In genomic region chr7:101743241-101743994, GRCh38 we compare ENCODE assay signal across 8 cellular contexts.
DNase-seq lines count a peak whose midpoint lies in the region; ATAC-seq and TF ChIP-seq lines count a peak whose summit lies in the region.

No MANE protein-coding gene starts in this region.

- H3K36me3 ChIP-seq in BE2C: no peaks in the 10 kb centered on the region
- no peaks in the 10 kb centered on the region for H3K36me3 ChIP-seq in neuronal stem cell (replicated peaks in 1 of 2; ENCODE audit: control insufficient read depth in 2 of 2, insufficient read depth in 2 of 2, low read length in 2 of 2)
- H3K36me3 ChIP-seq in testis (ENCODE audit: low read depth, missing control alignments): no peaks in the 10 kb centered on the region

- H3K18ac ChIP-seq in neuronal stem cell (ENCODE audit: low read length): peak overlapping the region; percentile 89

- peak overlapping the region; percentile 76 for H3K4me3 Mint-ChIP-seq in activated T-cell treated with anti-CD3 and anti-CD28 coated beads, Interleukin-2, amount 50 U/mL, for 24 hours

- peak overlapping the region; percentile 51 for H3K14ac ChIP-seq in neuronal stem cell (ENCODE audit: low read length)

- H3K79me1 ChIP-seq in neuronal stem cell (ENCODE audit: low read depth, low read length): no peaks in the 10 kb centered on the region

- H4K8ac ChIP-seq in neuronal stem cell (ENCODE audit: low read depth, low read length): peak overlapping the region; percentile 32

- TF ChIP-seq CTCF in BE2C (IDR thresholded peaks at IDR 0.05; ENCODE audit: low read depth, low read length) (peak; percentile 52), testis (IDR thresholded peaks at IDR 0.05) (peak in 2 of 3 experiments; percentile 5 to 63)

- DNase-seq in BE2C (peak; percentile 74), HK-2 (ENCODE audit: unreplicated experiment) (peak; percentile 44), OCI-M1 (lab: John Stamatoyannopoulos, UW) (peak; percentile 71), fibroblast of peridontal ligament (ENCODE audit: extremely low read depth) (peak; percentile 51), neuronal stem cell (ENCODE audit: low spot score) (peak; percentile 59), testis (peak; percentile 46)
- peak; percentile 74 for DNase-seq in activated T-cell treated with anti-CD3 and anti-CD28 coated beads, Interleukin-2, amount 50 U/mL, for 24 hours

- peak overlapping the region; percentile 100 for H2AFZ ChIP-seq in neuronal stem cell (ENCODE audit: low read length)

- peaks cover 3% of the 10 kb centered on the region; the same call in 1 of the 2 replicates for H3K27me3 ChIP-seq in BE2C
- peaks cover 0 to 25% (median 2%) of the 10 kb centered on the region in 3 experiments for H3K27me3 ChIP-seq in neuronal stem cell (ENCODE audit: control insufficient read depth in 3 of 3, insufficient read depth in 3 of 3, low read depth in 1 of 3, low read length in 3 of 3)
- H3K27me3 ChIP-seq in testis: no peaks in the 10 kb centered on the region

- H2BK12ac ChIP-seq in neuronal stem cell (ENCODE audit: low read length): peak overlapping the region; percentile 90

- peak overlapping the region; percentile 98 for H2BK120ac ChIP-seq in neuronal stem cell (ENCODE audit: low read depth, low read length)

- H3K9ac ChIP-seq in neuronal stem cell (ENCODE audit: low read depth, low read length, poor library complexity): no peak overlapping the region

- H3K27ac ChIP-seq in neuronal stem cell (replicated peaks; ENCODE audit: low read length): no peak overlapping the region
- H3K27ac ChIP-seq in testis: no peak overlapping the region

- peak overlapping the region; percentile 91 for H2BK15ac ChIP-seq in neuronal stem cell (ENCODE audit: low read length)

- H3K9me3 Mint-ChIP-seq in activated T-cell treated with anti-CD3 and anti-CD28 coated beads, Interleukin-2, amount 50 U/mL, for 24 hours: no peaks in the 10 kb centered on the region

- intact Hi-C loops in testis (cut with DNase I; ENCODE audit: low total_unique reads): no loop called here

- no peak overlapping the region for H3K4ac ChIP-seq in neuronal stem cell (ENCODE audit: low read length)

- H3K4me2 ChIP-seq in neuronal stem cell (ENCODE audit: insufficient read depth, low read length, poor library complexity, severe bottlenecking): peak overlapping the region; percentile 60

- H3K4me1 Mint-ChIP-seq in activated T-cell treated with anti-CD3 and anti-CD28 coated beads, Interleukin-2, amount 50 U/mL, for 24 hours (ENCODE audit: low read depth): peaks cover 23% of the 10 kb centered on the region

- no peaks in the 10 kb centered on the region for H3K36me3 Mint-ChIP-seq in activated T-cell treated with anti-CD3 and anti-CD28 coated beads, Interleukin-2, amount 50 U/mL, for 24 hours (ENCODE audit: low read depth)

- no peaks in the 10 kb centered on the region for H3K4me1 ChIP-seq in BE2C
- peaks cover 4 to 16% of the 10 kb centered on the region in 2 donors for H3K4me1 ChIP-seq in neuronal stem cell (ENCODE audit: control insufficient read depth in 2 of 2, insufficient read depth in 1 of 2, low read depth in 1 of 2, low read length in 2 of 2)
- H3K4me1 ChIP-seq in testis: no peaks in the 10 kb centered on the region

- H3K9me3 ChIP-seq in BE2C: no peaks in the 10 kb centered on the region
- H3K9me3 ChIP-seq in neuronal stem cell (replicated peaks in 1 of 2; ENCODE audit: control insufficient read depth in 2 of 2, insufficient read depth in 1 of 2, low read depth in 1 of 2, low read length in 2 of 2): no peaks in the 10 kb centered on the region
- H3K9me3 ChIP-seq in testis: no peaks in the 10 kb centered on the region

- peak overlapping the region; percentile 62 for H3K4me3 ChIP-seq in BE2C (ENCODE audit: low read depth, low read length)
- peak overlapping the region; percentile 53 to 85 for H3K4me3 ChIP-seq in neuronal stem cell (ENCODE audit: low read length in 2 of 2)
- H3K4me3 ChIP-seq in testis: peak overlapping the region; percentile 29 to 37

- peak overlapping the region; percentile 4 for H2BK5ac ChIP-seq in neuronal stem cell (ENCODE audit: low read length)

- H3K27ac Mint-ChIP-seq in activated T-cell treated with anti-CD3 and anti-CD28 coated beads, Interleukin-2, amount 50 U/mL, for 24 hours: no peak overlapping the region

- H2AK5ac ChIP-seq in neuronal stem cell (ENCODE audit: low read depth, low read length): peak overlapping the region; percentile 79

- peaks cover 2% of the 10 kb centered on the region for H3K27me3 Mint-ChIP-seq in activated T-cell treated with anti-CD3 and anti-CD28 coated beads, Interleukin-2, amount 50 U/mL, for 24 hours

- WGBS in neuronal stem cell (ENCODE audit: extremely low coverage in 2 of 2, insufficient read length in 2 of 2, insufficient replicate concordance in 1 of 2), 2 donors: no CpG with 5 or more reads among the region's 60 CpGs
- WGBS in testis, 2 donors: 0 to 1% methylated on average over 52 to 60 of the region's 60 CpGs

- H4K91ac ChIP-seq in neuronal stem cell (ENCODE audit: low read depth, low read length, poor library complexity): no peak overlapping the region

- ATAC-seq in GM18502 (IDR thresholded peaks at IDR 0.05; ENCODE audit: poor library complexity, unreplicated experiment): no peak

- TF ChIP-seq POLR2A in testis (IDR thresholded peaks at IDR 0.05): no peak

- peak overlapping the region; percentile 52 for H3K23ac ChIP-seq in neuronal stem cell (ENCODE audit: low read depth, low read length, poor library complexity)
